2 cellular contexts compared by ENCODE assay signal in genomic region chr22:33025675-33026074, GRCh38.
TF ChIP-seq lines count a peak whose summit lies in the region.

No MANE protein-coding gene starts in this region.

TF ChIP-seq in WTC11, 78 proteins besides CTCF, POLR2A, EP300 and RAD21 (continues in another document):
- no peak for TF ChIP-seq PRDM15 (CRISPR knock-in tag; IDR thresholded peaks at IDR 0.05)
- no peak for TF ChIP-seq ATF1 (CRISPR knock-in tag; IDR thresholded peaks at IDR 0.05)
- peak; percentile 69 for TF ChIP-seq USF2 (CRISPR knock-in tag; IDR thresholded peaks at IDR 0.05)
- no peak for TF ChIP-seq PREB (CRISPR knock-in tag; IDR thresholded peaks at IDR 0.05; ENCODE audit: borderline replicate concordance)
- TF ChIP-seq RELA (CRISPR knock-in tag; IDR thresholded peaks at IDR 0.05; ENCODE audit: borderline replicate concordance), result no peak
- TF ChIP-seq EMX1 (CRISPR knock-in tag; IDR thresholded peaks at IDR 0.05), result no peak
- TF ChIP-seq USF1 (CRISPR knock-in tag; IDR thresholded peaks at IDR 0.05), result peak; percentile 56
- TF ChIP-seq ATF3 (CRISPR knock-in tag; conservative IDR thresholded peaks at IDR 0.05), result no peak
- no peak for TF ChIP-seq CBFB (CRISPR knock-in tag; IDR thresholded peaks at IDR 0.05; ENCODE audit: low read depth)
- TF ChIP-seq ZNF263 (CRISPR knock-in tag; IDR thresholded peaks at IDR 0.05; ENCODE audit: low read depth), result no peak
- TF ChIP-seq ZNF423 (CRISPR knock-in tag; IDR thresholded peaks at IDR 0.05), result no peak
- TF ChIP-seq AR (CRISPR knock-in tag; IDR thresholded peaks at IDR 0.05), result no peak
- no peak for TF ChIP-seq ZNF425 (CRISPR knock-in tag; conservative IDR thresholded peaks at IDR 0.05)

TF ChIP-seq in H1, 55 proteins besides CTCF, POLR2A, EP300 and RAD21 (continued from another document):
- TF ChIP-seq USF2 (IDR thresholded peaks at IDR 0.05; ENCODE audit: low read length) (peak; percentile 63), CREB1 (IDR thresholded peaks at IDR 0.05) (no peak), SP1 (IDR thresholded peaks at IDR 0.05; ENCODE audit: low read depth, low read length) (no peak)
